1 cellular context compared by ENCODE assay signal in genomic region chr2:27370816-27371620, GRCh38.
TF ChIP-seq lines count a peak whose summit lies in the region.

No MANE protein-coding gene starts in this region.

TF ChIP-seq in GM12878, 131 proteins besides CTCF, POLR2A, EP300 and RAD21 (continues in another document):
- TF ChIP-seq ZNF24 (IDR thresholded peaks at IDR 0.05) (no peak), KLF5 (IDR thresholded peaks at IDR 0.05; ENCODE audit: partially characterized antibody) (peak; percentile 11), HDAC6 (IDR thresholded peaks at IDR 0.05; ENCODE audit: unreplicated experiment) (no peak), IRF3 (IDR thresholded peaks at IDR 0.05) (no peak), IRF4 (IDR thresholded peaks at IDR 0.05; ENCODE audit: low read depth, low read length) (0 out of 2 replicates have a peak, but pooled peaks have one; percentile 5), IKZF2 (IDR thresholded peaks at IDR 0.05) (peak in 1 of 2 experiments; percentile 8; a peak in 2 of 4 replicates), MAX (IDR thresholded peaks at IDR 0.05; ENCODE audit: low read depth, low read length) (peak; percentile 60), PAX5 (IDR thresholded peaks at IDR 0.05; ENCODE audit: borderline replicate concordance, low read depth, low read length) (peak; percentile 50; the same call in 1 of the 2 replicates), CBX3 (IDR thresholded peaks at IDR 0.05; ENCODE audit: borderline replicate concordance, low read depth) (no peak), ZBTB40 (IDR thresholded peaks at IDR 0.05; ENCODE audit: borderline replicate concordance) (no peak), STAT3 (IDR thresholded peaks at IDR 0.05; ENCODE audit: low read depth, low read length) (0 out of 2 replicates have a peak, but pooled peaks have one; percentile 42), WRNIP1 (IDR thresholded peaks at IDR 0.05; ENCODE audit: borderline replicate concordance, low read depth, low read length) (no peak; the same call in 1 of the 2 replicates), MXI1 (IDR thresholded peaks at IDR 0.05; ENCODE audit: low read depth, low read length) (peak; percentile 82), SKIL (IDR thresholded peaks at IDR 0.05; ENCODE audit: low read depth, poor library complexity, severe bottlenecking) (no peak), NFXL1 (IDR thresholded peaks at IDR 0.05; ENCODE audit: borderline replicate concordance) (no peak), GABPA (IDR thresholded peaks at IDR 0.05; ENCODE audit: low read depth) (0 out of 2 replicates have a peak, but pooled peaks have one; percentile 58), CHD1 (IDR thresholded peaks at IDR 0.05; ENCODE audit: low read depth, low read length) (0 out of 2 replicates have a peak, but pooled peaks have one; percentile 72), SMAD1 (IDR thresholded peaks at IDR 0.05; ENCODE audit: low read depth, partially characterized antibody) (no peak), ATF7 (IDR thresholded peaks at IDR 0.05; ENCODE audit: low read depth) (no peak), CHD2 (IDR thresholded peaks at IDR 0.05; ENCODE audit: borderline replicate concordance, low read depth, low read length) (no peak), ZBTB4 (CRISPR knock-in tag; IDR thresholded peaks at IDR 0.05) (no peak), TCF3 (IDR thresholded peaks at IDR 0.05; ENCODE audit: borderline replicate concordance, insufficient read depth, low read depth, low read length) (no peak), KDM1A (IDR thresholded peaks at IDR 0.05; ENCODE audit: borderline replicate concordance) (no peak), MYC (IDR thresholded peaks at IDR 0.05; ENCODE audit: insufficient read depth, insufficient read length, insufficient replicate concordance, low read length, severe bottlenecking) (peak; percentile 56), LARP7 (IDR thresholded peaks at IDR 0.05) (no peak), IRF5 (IDR thresholded peaks at IDR 0.05; ENCODE audit: borderline replicate concordance) (no peak), BMI1 (IDR thresholded peaks at IDR 0.05; ENCODE audit: borderline replicate concordance) (no peak), POLR2AphosphoS2 (IDR thresholded peaks at IDR 0.05; ENCODE audit: low read depth, low read length) (no peak), PBX3 (IDR thresholded peaks at IDR 0.05; ENCODE audit: insufficient replicate concordance, low read depth, low read length) (no peak), NKRF (conservative IDR thresholded peaks at IDR 0.05) (peak; percentile 48; the same call in 1 of the 2 replicates), RELA (IDR thresholded peaks at IDR 0.05; ENCODE audit: borderline replicate concordance, partially characterized antibody) (no peak), E4F1 (IDR thresholded peaks at IDR 0.05; ENCODE audit: borderline replicate concordance, partially characterized antibody) (no peak), MTA3 (IDR thresholded peaks at IDR 0.05; ENCODE audit: borderline replicate concordance, low read length) (no peak), ZNF207 (IDR thresholded peaks at IDR 0.05; ENCODE audit: borderline replicate concordance) (no peak), BCL11A (IDR thresholded peaks at IDR 0.05; ENCODE audit: low read depth, low read length) (no peak), BCL3 (IDR thresholded peaks at IDR 0.05; ENCODE audit: borderline replicate concordance, insufficient read depth, low read depth, low read length, poor library complexity, severe bottlenecking) (no peak), BRCA1 (IDR thresholded peaks at IDR 0.05; ENCODE audit: low read depth, low read length) (no peak), SMARCA5 (IDR thresholded peaks at IDR 0.05) (no peak)
